1 cellular context compared by ENCODE assay signal in the genomic region with DNA sequence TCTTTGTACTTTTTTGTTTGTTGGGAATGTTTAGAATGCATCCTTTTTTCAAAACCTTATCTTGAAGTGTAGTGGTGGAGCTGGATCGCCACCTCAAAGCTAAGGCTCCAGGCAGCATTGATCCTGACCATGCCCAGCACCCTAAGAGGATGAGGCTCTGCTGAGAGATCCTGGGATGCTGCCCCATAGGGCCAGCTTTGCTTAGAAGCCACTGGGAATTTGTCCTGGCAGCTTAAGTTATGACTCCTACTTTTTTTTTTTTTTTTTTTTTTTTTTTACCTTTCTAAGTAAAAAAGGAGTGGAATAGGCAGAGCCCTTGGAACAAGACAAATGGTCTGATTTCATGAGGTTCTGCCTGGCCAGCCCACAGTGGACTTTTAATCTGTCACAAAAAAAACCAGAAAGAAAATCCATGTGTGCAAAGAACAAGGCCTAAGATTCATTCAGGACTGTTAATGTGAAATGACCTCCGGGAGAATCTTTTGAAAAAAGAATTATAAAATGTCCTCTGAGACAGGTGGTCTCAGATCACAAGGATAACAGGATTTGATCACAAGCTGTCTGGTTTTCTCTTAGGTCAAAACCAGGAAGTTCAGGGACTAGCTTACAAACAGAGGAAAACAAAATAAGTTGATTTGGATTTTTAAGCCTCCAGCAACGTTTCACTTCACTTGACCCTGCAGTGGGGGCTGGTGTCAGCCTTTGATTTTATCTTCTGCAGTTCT.
TF ChIP-seq lines count a peak whose summit lies in the region.

No MANE protein-coding gene starts in this region.

TF ChIP-seq in H1, 55 proteins besides CTCF, POLR2A, EP300 and RAD21 (continued from another document):
- TF ChIP-seq, protein P1, sequence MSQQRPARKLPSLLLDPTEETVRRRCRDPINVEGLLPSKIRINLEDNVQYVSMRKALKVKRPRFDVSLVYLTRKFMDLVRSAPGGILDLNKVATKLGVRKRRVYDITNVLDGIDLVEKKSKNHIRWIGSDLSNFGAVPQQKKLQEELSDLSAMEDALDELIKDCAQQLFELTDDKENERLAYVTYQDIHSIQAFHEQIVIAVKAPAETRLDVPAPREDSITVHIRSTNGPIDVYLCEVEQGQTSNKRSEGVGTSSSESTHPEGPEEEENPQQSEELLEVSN (IDR thresholded peaks at IDR 0.05), result no peak
- no peak for TF ChIP-seq RXRA (IDR thresholded peaks at IDR 0.05; ENCODE audit: insufficient read depth, low read depth, low read length)
- TF ChIP-seq EGR1 (IDR thresholded peaks at IDR 0.05; ENCODE audit: borderline replicate concordance, low read depth, low read length), result no peak
- no peak for TF ChIP-seq YY1 (IDR thresholded peaks at IDR 0.05; ENCODE audit: low read depth, low read length)
- no peak for TF ChIP-seq BRCA1 (IDR thresholded peaks at IDR 0.05; ENCODE audit: low read depth, low read length)
- no peak for TF ChIP-seq KDM1A (IDR thresholded peaks at IDR 0.05; ENCODE audit: borderline replicate concordance, low read length)
- TF ChIP-seq CEBPB (IDR thresholded peaks at IDR 0.05; ENCODE audit: low read depth, low read length), result no peak
- TF ChIP-seq, protein P2, sequence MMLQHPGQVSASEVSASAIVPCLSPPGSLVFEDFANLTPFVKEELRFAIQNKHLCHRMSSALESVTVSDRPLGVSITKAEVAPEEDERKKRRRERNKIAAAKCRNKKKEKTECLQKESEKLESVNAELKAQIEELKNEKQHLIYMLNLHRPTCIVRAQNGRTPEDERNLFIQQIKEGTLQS (IDR thresholded peaks at IDR 0.05; ENCODE audit: insufficient read depth, low read depth, low read length), result no peak
- no peak for TF ChIP-seq GABPA (IDR thresholded peaks at IDR 0.05; ENCODE audit: borderline replicate concordance, insufficient read depth, low read length)
- TF ChIP-seq, protein P3, sequence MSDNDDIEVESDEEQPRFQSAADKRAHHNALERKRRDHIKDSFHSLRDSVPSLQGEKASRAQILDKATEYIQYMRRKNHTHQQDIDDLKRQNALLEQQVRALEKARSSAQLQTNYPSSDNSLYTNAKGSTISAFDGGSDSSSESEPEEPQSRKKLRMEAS (IDR thresholded peaks at IDR 0.05), result no peak
- TF ChIP-seq RNF2 (IDR thresholded peaks at IDR 0.05; ENCODE audit: borderline replicate concordance, low read depth, low read length, missing control alignments, poor library complexity, severe bottlenecking), result no peak
- TF ChIP-seq CBX8 (IDR thresholded peaks at IDR 0.05; ENCODE audit: borderline replicate concordance, low read depth, low read length), result no peak
- no peak for TF ChIP-seq SUZ12 (IDR thresholded peaks at IDR 0.05; ENCODE audit: low read length)
